In genomic region chr10:69179743-69180524, GRCh38 we compare ENCODE assay signal across 8 cellular contexts.
DNase-seq lines count a peak whose midpoint lies in the region; ATAC-seq, FAIRE-seq and TF ChIP-seq lines count a peak whose summit lies in the region.

SUPV3L1 (plus strand) TSS chr10:69180234; CDS start chr10:69180292, 58 bp downstream.

- FAIRE-seq in D721Med (lab: Jason Lieb, UNC): peak; percentile 81

- peak; percentile 82 for ATAC-seq in GM21515 (IDR thresholded peaks at IDR 0.05; ENCODE audit: unreplicated experiment)

- no peak for TF ChIP-seq CTCF in D721Med (IDR thresholded peaks at IDR 0.05; ENCODE audit: insufficient read depth, missing control alignments)

- peak; percentile 53 for DNase-seq in D721Med (ENCODE audit: insufficient read length, low spot score)
- DNase-seq in HuH-7.5 (ENCODE audit: low spot score): peak; percentile 71
- peak; percentile 89 for DNase-seq in OCI-M2 (lab: John Stamatoyannopoulos, UW; ENCODE audit: unreplicated experiment)
- DNase-seq in activated T-cell treated with anti-CD3 and anti-CD28 coated beads for 4 hours: peak; percentile 80
- peak; percentile 92 for DNase-seq in epidermal melanocyte (ENCODE audit: insufficient read length, low spot score)
- peak; percentile 94 for DNase-seq in middle frontal gyrus (ENCODE audit: extremely low spot score, low spot score)
- DNase-seq in stimulated activated CD8-positive, alpha-beta memory T cell treated with anti-CD3 and anti-CD28 coated beads, Interleukin-2, amount 100 ng/mL, for 48 hours (ENCODE audit: low read depth in 2 of 2): peak; percentile 73 to 82

Comparison
In these comparisons a context has a peak if more than half of its experiments do, and no peak if none do; other contexts are left out.
1. Peak in every context shown above with its lines: DNase-seq and ATAC-seq.